In genomic region chr15:67178569-67179210, GRCh38 we compare ENCODE assay signal across 1 cellular context.
TF ChIP-seq lines count a peak whose summit lies in the region.

No MANE protein-coding gene starts in this region.

TF ChIP-seq in K562, 482 proteins besides CTCF, POLR2A, EP300 and RAD21 (continued from another document and continues in another):
- TF ChIP-seq E2F6 (IDR thresholded peaks at IDR 0.05; ENCODE audit: borderline replicate concordance in 1 of 2, extremely low read depth in 1 of 2, insufficient read depth in 1 of 2, insufficient read length in 1 of 2, low read depth in 1 of 2, low read length in 1 of 2, poor library complexity in 1 of 2, severe bottlenecking in 1 of 2), result peak in 1 of 2 experiments; percentile 25
- TF ChIP-seq DEAF1 (CRISPR knock-in tag; IDR thresholded peaks at IDR 0.05), result no peak
- TF ChIP-seq ZSCAN32 (CRISPR knock-in tag; IDR thresholded peaks at IDR 0.05), result no peak
- no peak for TF ChIP-seq GATAD2B (IDR thresholded peaks at IDR 0.05; ENCODE audit: borderline replicate concordance)
- TF ChIP-seq RBM15 (IDR thresholded peaks at IDR 0.05; ENCODE audit: insufficient read depth, low read length), result no peak
- TF ChIP-seq SMC3 (conservative IDR thresholded peaks at IDR 0.05; ENCODE audit: insufficient read depth, low read depth, low read length), result no peak
- TF ChIP-seq STAT5B (CRISPR knock-in tag; IDR thresholded peaks at IDR 0.05), result no peak
- no peak for TF ChIP-seq CBFB (CRISPR knock-in tag; IDR thresholded peaks at IDR 0.05)
- TF ChIP-seq RFX5 (IDR thresholded peaks at IDR 0.05; ENCODE audit: low read depth, low read length), result no peak
- 0 out of 2 replicates have a peak, but pooled peaks have one; percentile 43 for TF ChIP-seq RNF2 (IDR thresholded peaks at IDR 0.05)
- peak; percentile 85 for TF ChIP-seq FOSL1 (tag; conservative IDR thresholded peaks at IDR 0.05)
- peak; percentile 79; the same call in 1 of the 2 replicates for TF ChIP-seq SMARCA4 (IDR thresholded peaks at IDR 0.05)
- TF ChIP-seq ZNF668 (CRISPR knock-in tag; IDR thresholded peaks at IDR 0.05), result no peak
- TF ChIP-seq HMG20B (CRISPR knock-in tag; IDR thresholded peaks at IDR 0.05), result no peak
- no peak; the same call in 1 of the 2 replicates for TF ChIP-seq ZNF644 (tag; IDR thresholded peaks at IDR 0.05; ENCODE audit: low read depth)
- TF ChIP-seq ZBTB5 (IDR thresholded peaks at IDR 0.05), result no peak
- no peak for TF ChIP-seq ZNF449 (CRISPR knock-in tag; IDR thresholded peaks at IDR 0.05)
- peak; percentile 79 for TF ChIP-seq CBFA2T2 (conservative IDR thresholded peaks at IDR 0.05)
- no peak for TF ChIP-seq PRPF4 (IDR thresholded peaks at IDR 0.05; ENCODE audit: insufficient read depth, low read depth, low read length, poor library complexity, severe bottlenecking)
- TF ChIP-seq, protein P1, sequence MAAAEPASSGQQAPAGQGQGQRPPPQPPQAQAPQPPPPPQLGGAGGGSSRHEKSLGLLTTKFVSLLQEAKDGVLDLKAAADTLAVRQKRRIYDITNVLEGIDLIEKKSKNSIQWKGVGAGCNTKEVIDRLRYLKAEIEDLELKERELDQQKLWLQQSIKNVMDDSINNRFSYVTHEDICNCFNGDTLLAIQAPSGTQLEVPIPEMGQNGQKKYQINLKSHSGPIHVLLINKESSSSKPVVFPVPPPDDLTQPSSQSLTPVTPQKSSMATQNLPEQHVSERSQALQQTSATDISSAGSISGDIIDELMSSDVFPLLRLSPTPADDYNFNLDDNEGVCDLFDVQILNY (CRISPR knock-in tag; IDR thresholded peaks at IDR 0.05), result no peak
- TF ChIP-seq NR3C1 (CRISPR knock-in tag; IDR thresholded peaks at IDR 0.05), result no peak
- no peak for TF ChIP-seq YY1 (IDR thresholded peaks at IDR 0.05; ENCODE audit: borderline replicate concordance in 1 of 3, control insufficient read depth in 1 of 3, extremely low read depth in 1 of 3, insufficient read depth in 3 of 3, insufficient read length in 1 of 3, insufficient replicate concordance in 2 of 3, low read depth in 1 of 3, low read length in 2 of 3)
- TF ChIP-seq, protein P2, sequence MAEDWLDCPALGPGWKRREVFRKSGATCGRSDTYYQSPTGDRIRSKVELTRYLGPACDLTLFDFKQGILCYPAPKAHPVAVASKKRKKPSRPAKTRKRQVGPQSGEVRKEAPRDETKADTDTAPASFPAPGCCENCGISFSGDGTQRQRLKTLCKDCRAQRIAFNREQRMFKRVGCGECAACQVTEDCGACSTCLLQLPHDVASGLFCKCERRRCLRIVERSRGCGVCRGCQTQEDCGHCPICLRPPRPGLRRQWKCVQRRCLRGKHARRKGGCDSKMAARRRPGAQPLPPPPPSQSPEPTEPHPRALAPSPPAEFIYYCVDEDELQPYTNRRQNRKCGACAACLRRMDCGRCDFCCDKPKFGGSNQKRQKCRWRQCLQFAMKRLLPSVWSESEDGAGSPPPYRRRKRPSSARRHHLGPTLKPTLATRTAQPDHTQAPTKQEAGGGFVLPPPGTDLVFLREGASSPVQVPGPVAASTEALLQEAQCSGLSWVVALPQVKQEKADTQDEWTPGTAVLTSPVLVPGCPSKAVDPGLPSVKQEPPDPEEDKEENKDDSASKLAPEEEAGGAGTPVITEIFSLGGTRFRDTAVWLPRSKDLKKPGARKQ (CRISPR knock-in tag; IDR thresholded peaks at IDR 0.05), result no peak
- no peak for TF ChIP-seq XRCC3 (IDR thresholded peaks at IDR 0.05)
- TF ChIP-seq NCOA2 (IDR thresholded peaks at IDR 0.05; ENCODE audit: partially characterized antibody in 2 of 2), result no peak
- TF ChIP-seq, protein P3, sequence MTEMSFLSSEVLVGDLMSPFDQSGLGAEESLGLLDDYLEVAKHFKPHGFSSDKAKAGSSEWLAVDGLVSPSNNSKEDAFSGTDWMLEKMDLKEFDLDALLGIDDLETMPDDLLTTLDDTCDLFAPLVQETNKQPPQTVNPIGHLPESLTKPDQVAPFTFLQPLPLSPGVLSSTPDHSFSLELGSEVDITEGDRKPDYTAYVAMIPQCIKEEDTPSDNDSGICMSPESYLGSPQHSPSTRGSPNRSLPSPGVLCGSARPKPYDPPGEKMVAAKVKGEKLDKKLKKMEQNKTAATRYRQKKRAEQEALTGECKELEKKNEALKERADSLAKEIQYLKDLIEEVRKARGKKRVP (CRISPR knock-in tag; IDR thresholded peaks at IDR 0.05), result no peak
- no peak for TF ChIP-seq BACH1 (tag; IDR thresholded peaks at IDR 0.05)
- peak; percentile 41; the same call in 1 of the 2 replicates for TF ChIP-seq LEF1 (IDR thresholded peaks at IDR 0.05)
- TF ChIP-seq, protein P4, sequence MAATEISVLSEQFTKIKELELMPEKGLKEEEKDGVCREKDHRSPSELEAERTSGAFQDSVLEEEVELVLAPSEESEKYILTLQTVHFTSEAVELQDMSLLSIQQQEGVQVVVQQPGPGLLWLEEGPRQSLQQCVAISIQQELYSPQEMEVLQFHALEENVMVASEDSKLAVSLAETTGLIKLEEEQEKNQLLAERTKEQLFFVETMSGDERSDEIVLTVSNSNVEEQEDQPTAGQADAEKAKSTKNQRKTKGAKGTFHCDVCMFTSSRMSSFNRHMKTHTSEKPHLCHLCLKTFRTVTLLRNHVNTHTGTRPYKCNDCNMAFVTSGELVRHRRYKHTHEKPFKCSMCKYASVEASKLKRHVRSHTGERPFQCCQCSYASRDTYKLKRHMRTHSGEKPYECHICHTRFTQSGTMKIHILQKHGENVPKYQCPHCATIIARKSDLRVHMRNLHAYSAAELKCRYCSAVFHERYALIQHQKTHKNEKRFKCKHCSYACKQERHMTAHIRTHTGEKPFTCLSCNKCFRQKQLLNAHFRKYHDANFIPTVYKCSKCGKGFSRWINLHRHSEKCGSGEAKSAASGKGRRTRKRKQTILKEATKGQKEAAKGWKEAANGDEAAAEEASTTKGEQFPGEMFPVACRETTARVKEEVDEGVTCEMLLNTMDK (IDR thresholded peaks at IDR 0.05; ENCODE audit: borderline replicate concordance, insufficient read depth, low read depth, low read length, poor library complexity, severe bottlenecking), result no peak
- no peak for TF ChIP-seq ZNF57 (CRISPR knock-in tag; IDR thresholded peaks at IDR 0.05)
- no peak for TF ChIP-seq HOXB6 (CRISPR knock-in tag; IDR thresholded peaks at IDR 0.05; ENCODE audit: borderline replicate concordance)
- no peak for TF ChIP-seq SRF (CRISPR knock-in tag; IDR thresholded peaks at IDR 0.05)
- TF ChIP-seq ZNF696 (CRISPR knock-in tag; conservative IDR thresholded peaks at IDR 0.05), result no peak
- TF ChIP-seq ETS2 (tag; IDR thresholded peaks at IDR 0.05; ENCODE audit: borderline replicate concordance, poor library complexity, severe bottlenecking), result no peak
- no peak for TF ChIP-seq BCOR (IDR thresholded peaks at IDR 0.05)
- no peak for TF ChIP-seq MCM3 (IDR thresholded peaks at IDR 0.05)
- TF ChIP-seq, protein P5, sequence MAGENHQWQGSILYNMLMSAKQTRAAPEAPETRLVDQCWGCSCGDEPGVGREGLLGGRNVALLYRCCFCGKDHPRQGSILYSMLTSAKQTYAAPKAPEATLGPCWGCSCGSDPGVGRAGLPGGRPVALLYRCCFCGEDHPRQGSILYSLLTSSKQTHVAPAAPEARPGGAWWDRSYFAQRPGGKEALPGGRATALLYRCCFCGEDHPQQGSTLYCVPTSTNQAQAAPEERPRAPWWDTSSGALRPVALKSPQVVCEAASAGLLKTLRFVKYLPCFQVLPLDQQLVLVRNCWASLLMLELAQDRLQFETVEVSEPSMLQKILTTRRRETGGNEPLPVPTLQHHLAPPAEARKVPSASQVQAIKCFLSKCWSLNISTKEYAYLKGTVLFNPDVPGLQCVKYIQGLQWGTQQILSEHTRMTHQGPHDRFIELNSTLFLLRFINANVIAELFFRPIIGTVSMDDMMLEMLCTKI (IDR thresholded peaks at IDR 0.05; ENCODE audit: partially characterized antibody), result no peak
- no peak for TF ChIP-seq CREB3 (tag; conservative IDR thresholded peaks at IDR 0.05; ENCODE audit: low read depth)
- TF ChIP-seq TFAM (CRISPR knock-in tag; conservative IDR thresholded peaks at IDR 0.05), result no peak
- no peak for TF ChIP-seq ZNF707 (CRISPR knock-in tag; conservative IDR thresholded peaks at IDR 0.05)
- TF ChIP-seq, protein P6, sequence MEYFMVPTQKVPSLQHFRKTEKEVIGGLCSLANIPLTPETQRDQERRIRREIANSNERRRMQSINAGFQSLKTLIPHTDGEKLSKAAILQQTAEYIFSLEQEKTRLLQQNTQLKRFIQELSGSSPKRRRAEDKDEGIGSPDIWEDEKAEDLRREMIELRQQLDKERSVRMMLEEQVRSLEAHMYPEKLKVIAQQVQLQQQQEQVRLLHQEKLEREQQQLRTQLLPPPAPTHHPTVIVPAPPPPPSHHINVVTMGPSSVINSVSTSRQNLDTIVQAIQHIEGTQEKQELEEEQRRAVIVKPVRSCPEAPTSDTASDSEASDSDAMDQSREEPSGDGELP (CRISPR knock-in tag; IDR thresholded peaks at IDR 0.05; ENCODE audit: borderline replicate concordance), result peak; percentile 83
- TF ChIP-seq RAD51 (IDR thresholded peaks at IDR 0.05; ENCODE audit: borderline replicate concordance, low read depth), result no peak
